ENCODE assay signal across 12 cellular contexts in genomic region chr15:72585659-72586058, GRCh38.
DNase-seq lines count a peak whose midpoint lies in the region; ATAC-seq and TF ChIP-seq lines count a peak whose summit lies in the region.
"Had no signal": no experiment of that assay in that cellular context is flagged by ENCODE, and none has a peak within 500 bp of the region (broad histone marks: within the 10 kb centered on the region; RNA-seq: fewer than 3 reads in every experiment).

No MANE protein-coding gene starts in this region.

- no peak overlapping the region for H3K27ac Mint-ChIP-seq in CD8-positive, alpha-beta memory T cell

- peaks cover 47% of the 10 kb centered on the region for H3K36me3 ChIP-seq in WERI-Rb-1
- H3K36me3 ChIP-seq in CD8-positive, alpha-beta memory T cell (ENCODE audit: insufficient read depth, low read length), result peaks cover 30% of the 10 kb centered on the region

- no peak for ATAC-seq in GM19351 (IDR thresholded peaks at IDR 0.05; ENCODE audit: unreplicated experiment)
- ATAC-seq: T-cell had no signal

- no peaks in the 10 kb centered on the region for H3K9me3 Mint-ChIP-seq in CD8-positive, alpha-beta memory T cell
- H3K9me3 Mint-ChIP-seq: T-cell had no signal

- H3K4me1 ChIP-seq in CD8-positive, alpha-beta memory T cell (ENCODE audit: insufficient read depth, low read length), result no peaks in the 10 kb centered on the region

- in situ Hi-C loops in GM13977 (cut with MboI; ENCODE audit: low pct_unique_long_range_greater_than_20kb, low sequenced_read_pairs, unreplicated experiment), result no loop called here

- H3K9me3 ChIP-seq in WERI-Rb-1 (ENCODE audit: severe bottlenecking), result no peaks in the 10 kb centered on the region
- no peaks in the 10 kb centered on the region for H3K9me3 ChIP-seq in CD8-positive, alpha-beta memory T cell (ENCODE audit: low read length)

- TF ChIP-seq CTCF in 22Rv1 (IDR thresholded peaks at IDR 0.05) (peak; percentile 16; the same call in 1 of the 2 replicates), GM13977 (IDR thresholded peaks at IDR 0.05; ENCODE audit: extremely low read depth, insufficient read depth, missing control alignments) (peak; percentile 24), WERI-Rb-1 (IDR thresholded peaks at IDR 0.05; ENCODE audit: low read depth, low read length) (peak; percentile 43), foreskin fibroblast (IDR thresholded peaks at IDR 0.05; ENCODE audit: low read depth, low read length) (peak; percentile 27)

- no peaks in the 10 kb centered on the region for H3K27me3 Mint-ChIP-seq in CD8-positive, alpha-beta memory T cell
- H3K27me3 Mint-ChIP-seq: T-cell had no signal

- CTCF ChIA-PET in CD8-positive, alpha-beta memory T cell (lab: Charles Lee), result interaction anchor here (5.3 kb wide), 1 partner anchor 13 kb away, joined by 17 read pairs; no protein-coding TSS in a partner anchor

- POLR2A ChIA-PET in CD8-positive, alpha-beta memory T cell (lab: Charles Lee), result no interaction called here

- DNase-seq in GM13977 (ENCODE audit: low spot score) (no peak), WERI-Rb-1 (peak; percentile 31), foreskin fibroblast (peak in 1 of 2 donors; percentile 25), SKM-1 treated with dmso at 0.1 percent for 144 hours (lab: John Stamatoyannopoulos, UW; ENCODE audit: unreplicated experiment) (no peak)
- DNase-seq in CD8-positive, alpha-beta memory T cell, result no peak
- DNase-seq in activated effector memory CD4-positive, alpha-beta T cell treated with anti-CD3 and anti-CD28 coated beads, Interleukin-2, amount 50 U/mL, for 16 hours, result no peak
- DNase-seq: islet precursor cell, NCI-H345, posterior cingulate gyrus, T-cell had no signal

- H3K36me3 Mint-ChIP-seq in CD8-positive, alpha-beta memory T cell, result peaks cover 0 to 57% (median 16%) of the 10 kb centered on the region in 3 donors

- H3K4me3 ChIP-seq in WERI-Rb-1 (ENCODE audit: low read depth, low read length) (no peak overlapping the region), foreskin fibroblast (ENCODE audit: low read depth in 1 of 2, low read length in 2 of 2) (no peak overlapping the region)
- H3K4me3 ChIP-seq in CD8-positive, alpha-beta memory T cell (ENCODE audit: low read length), result no peak overlapping the region

- H3K27ac ChIP-seq in 22Rv1, result no peak overlapping the region
- H3K27ac ChIP-seq in WERI-Rb-1, result no peak overlapping the region
- no peak overlapping the region for H3K27ac ChIP-seq in CD8-positive, alpha-beta memory T cell (ENCODE audit: low read depth, low read length)

- peaks cover 0 to 9% (median 2%) of the 10 kb centered on the region in 3 donors for H3K4me1 Mint-ChIP-seq in CD8-positive, alpha-beta memory T cell

- no peak overlapping the region for H3K4me3 Mint-ChIP-seq in CD8-positive, alpha-beta memory T cell
- H3K4me3 Mint-ChIP-seq: T-cell had no signal

- no peaks in the 10 kb centered on the region for H3K27me3 ChIP-seq in WERI-Rb-1 (ENCODE audit: insufficient read depth, low read depth, severe bottlenecking)
- H3K27me3 ChIP-seq in CD8-positive, alpha-beta memory T cell (ENCODE audit: insufficient read depth, low read length, poor library complexity, severe bottlenecking), result no peaks in the 10 kb centered on the region
